14 cellular contexts compared by ENCODE assay signal in genomic region chr6:101281266-101281665, GRCh38.
"Had no signal": no experiment of that assay in that cellular context is flagged by ENCODE, and none has a peak within 500 bp of the region (broad histone marks: within the 10 kb centered on the region; RNA-seq: fewer than 3 reads in every experiment).

No MANE protein-coding gene starts in this region.

- H3K4me3 ChIP-seq: psoas muscle, suprapubic skin, transverse colon had no signal

- ATAC-seq: activated T-cell treated with anti-CD3 and anti-CD28 coated beads, Interleukin-2, amount 50 U/mL, for 72 hours; naive thymus-derived CD8-positive, alpha-beta T cell; psoas muscle; right cardiac atrium; stimulated activated naive CD8-positive, alpha-beta T cell treated with anti-CD3 and anti-CD28 coated beads, Interleukin-15, amount 100 ng/mL, for 72 hours had no signal

- DNase-seq: activated CD4-positive, alpha-beta T cell treated with anti-CD3 and anti-CD28 coated beads, Interleukin-2, amount 50 U/mL, for 4 hours; activated effector memory CD4-positive, alpha-beta T cell treated with anti-CD3 and anti-CD28 coated beads, Interleukin-2, amount 50 U/mL, for 16 hours; activated naive CD8-positive, alpha-beta T cell treated with anti-CD3 and anti-CD28 coated beads for 36 hours; activated T-cell treated with anti-CD3 and anti-CD28 coated beads, Interleukin-2, amount 50 U/mL, for 72 hours; amniotic stem cell; mesendoderm; naive thymus-derived CD8-positive, alpha-beta T cell; psoas muscle; right cardiac atrium; stimulated activated CD4-positive, alpha-beta T cell treated with anti-CD3 and anti-CD28 coated beads, Interleukin-4, amount 100 ng/mL, for 1 hour; stimulated activated naive CD8-positive, alpha-beta T cell treated with anti-CD3 and anti-CD28 coated beads, Interleukin-15, amount 100 ng/mL, for 72 hours; transverse colon; WERI-Rb-1 had no signal
